17 cellular contexts compared by ENCODE assay signal in the genomic region with DNA sequence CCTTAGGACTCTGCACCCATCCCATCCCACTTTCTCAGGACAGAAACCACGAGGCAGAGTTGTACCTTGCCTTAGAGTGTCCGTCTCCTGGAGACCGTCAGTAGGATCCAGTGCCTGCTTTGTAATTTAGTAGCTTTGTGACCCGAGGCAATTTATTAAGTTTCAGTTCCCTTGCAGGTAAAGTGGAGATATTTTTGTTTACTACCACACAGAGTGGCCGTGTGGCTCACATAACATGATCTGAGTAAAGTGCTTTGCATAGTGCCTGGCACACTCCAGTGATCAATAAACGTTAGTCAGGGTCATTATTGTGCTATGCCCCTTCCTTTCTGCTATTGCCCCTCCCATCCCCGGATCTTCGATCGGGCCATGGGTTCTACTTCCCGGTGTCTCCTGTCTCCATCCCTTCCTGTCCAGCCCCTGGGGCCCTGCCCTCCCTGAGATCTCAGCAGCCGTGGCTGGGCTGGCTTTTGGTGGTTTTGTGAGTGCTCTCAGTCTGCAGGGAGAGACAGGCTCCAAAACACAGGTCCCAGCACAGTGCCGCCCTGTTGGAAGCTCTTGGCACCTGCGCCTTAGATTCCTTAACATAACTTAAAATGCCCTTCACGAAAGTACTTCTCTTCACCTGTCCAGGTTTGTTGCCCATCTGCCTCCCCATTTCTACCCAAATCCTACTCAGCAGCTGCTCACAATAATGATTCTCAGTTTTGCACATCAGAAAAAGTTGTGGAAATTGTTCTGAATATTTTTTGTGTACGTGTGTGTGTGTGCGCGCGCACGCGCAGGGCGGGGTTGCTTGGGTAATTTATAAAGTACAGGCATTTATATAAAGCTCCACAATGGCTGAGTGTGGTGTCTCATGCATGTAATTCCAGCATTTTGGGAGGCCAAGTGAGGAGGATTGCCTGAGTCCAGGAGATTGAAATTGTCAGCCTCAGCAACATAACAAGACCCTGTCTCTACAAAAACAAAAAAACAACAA.
DNase-seq lines count a peak whose midpoint lies in the region; ATAC-seq and TF ChIP-seq lines count a peak whose summit lies in the region.
"Had no signal": no experiment of that assay in that cellular context is flagged by ENCODE, and none has a peak within 500 bp of the region (broad histone marks: within the 10 kb centered on the region; RNA-seq: fewer than 3 reads in every experiment).

No MANE protein-coding gene starts in this region.

- H3K79me2 ChIP-seq in MM.1S (ENCODE audit: low read length), result no peaks in the 10 kb centered on the region
- H3K79me2 ChIP-seq: hepatocyte had no signal

- no peak overlapping the region for H3K9ac ChIP-seq in MM.1S (ENCODE audit: low read length)

- H3K36me3 ChIP-seq in MM.1S (replicated peaks; ENCODE audit: insufficient read depth, low read length) (no peaks in the 10 kb centered on the region), gastrocnemius medialis (no peaks in the 10 kb centered on the region)
- H3K36me3 ChIP-seq: HAP-1, prostate gland, SJSA1 had no signal

- H3K4me3 ChIP-seq in MM.1S (ENCODE audit: low read length), result peak overlapping the region; percentile 35
- no peak overlapping the region for H3K4me3 ChIP-seq in fibroblast of villous mesenchyme (ENCODE audit: low read depth, low read length)
- no peak overlapping the region for H3K4me3 ChIP-seq in gastrocnemius medialis
- H3K4me3 ChIP-seq: HAP-1, hepatocyte, prostate gland, SJSA1 had no signal

- no peaks in the 10 kb centered on the region for H4K20me1 ChIP-seq in MM.1S (ENCODE audit: insufficient read depth, low read length)

- DNase-seq in COLO668 (lab: John Stamatoyannopoulos, UW; ENCODE audit: unreplicated experiment), result peak; percentile 66
- DNase-seq in MM.1S, result peak; percentile 52
- no peak for DNase-seq in fibroblast of villous mesenchyme (ENCODE audit: low read depth)
- no peak for DNase-seq in activated CD4-positive, alpha-beta T cell treated with anti-CD3 and anti-CD28 coated beads for 1 hour
- no peak for DNase-seq in anterior cingulate cortex (lab: John Stamatoyannopoulos, UW)
- DNase-seq in NCI-H2227 (lab: John Stamatoyannopoulos, UW; ENCODE audit: unreplicated experiment), result no peak
- DNase-seq in gastrocnemius medialis, result no peak
- DNase-seq: Kasumi-1; NCI-H446; stimulated activated CD4-positive, alpha-beta T cell treated with anti-CD3 and anti-CD28 coated beads, Interleukin-2, amount 100 ng/mL, for 48 hours; stimulated activated naive CD4-positive, alpha-beta T cell treated with Interleukin-2 at 50 U/mL for 16 hours had no signal

- H3K27me3 ChIP-seq in MM.1S (replicated peaks; ENCODE audit: insufficient read depth, low read length) (no peaks in the 10 kb centered on the region), gastrocnemius medialis (no peaks in the 10 kb centered on the region)
- H3K27me3 ChIP-seq: SJSA1 had no signal

- H2AFZ ChIP-seq in MM.1S (ENCODE audit: low read length), result peak overlapping the region; percentile 39
- H2AFZ ChIP-seq: hepatocyte had no signal

- TF ChIP-seq POLR2A in gastrocnemius medialis (IDR thresholded peaks at IDR 0.05), result no peak

- H3K4me2 ChIP-seq in MM.1S (ENCODE audit: low read depth, low read length), result peak overlapping the region; percentile 62
- H3K4me2 ChIP-seq: hepatocyte had no signal

- in situ Hi-C loops in gastrocnemius medialis (cut with MboI; ENCODE audit: low sequenced_read_pairs in 4 of 4), result no loop called here

- intact Hi-C loops in gastrocnemius medialis (cut with DNase I; ENCODE audit: low total_unique reads), result no loop called here

- H3F3A ChIP-seq in MM.1S (ENCODE audit: insufficient read depth, low read length), result peaks cover 6% of the 10 kb centered on the region; the same call in 1 of the 2 replicates

- H3K9me2 ChIP-seq in MM.1S (replicated peaks; ENCODE audit: insufficient read depth, low read length), result no peaks in the 10 kb centered on the region

- H3K27ac ChIP-seq in MM.1S (ENCODE audit: low read length) (peak overlapping the region; percentile 16; the same call in 1 of the 2 replicates), gastrocnemius medialis (no peak overlapping the region)
- H3K27ac ChIP-seq: hepatocyte, prostate gland, SJSA1 had no signal

- TF ChIP-seq CTCF in MM.1S (IDR thresholded peaks at IDR 0.05; ENCODE audit: low read length), result peak; percentile 50
- peak; percentile 2 for TF ChIP-seq CTCF in fibroblast of villous mesenchyme (IDR thresholded peaks at IDR 0.05; ENCODE audit: insufficient read depth, low read depth, low read length)
- no peak for TF ChIP-seq CTCF in gastrocnemius medialis (IDR thresholded peaks at IDR 0.05 in 4 of 5, conservative IDR thresholded peaks at IDR 0.05 in 1 of 5)

- ATAC-seq in GM19467 (IDR thresholded peaks at IDR 0.05; ENCODE audit: unreplicated experiment) (peak; percentile 43), gastrocnemius medialis (no peak)
- ATAC-seq: activated CD4-positive, CD25-positive, alpha-beta regulatory T cell treated with anti-CD3 and anti-CD28 coated beads, Interleukin-2, amount 50 U/mL, for 24 hours had no signal

- H3K4me1 ChIP-seq in MM.1S (ENCODE audit: low read length), result peaks cover 11% of the 10 kb centered on the region
- H3K4me1 ChIP-seq in gastrocnemius medialis, result peaks cover 0 to 18% of the 10 kb centered on the region in 2 donors
- H3K4me1 ChIP-seq: HAP-1, prostate gland had no signal

- H3K9me3 ChIP-seq in MM.1S (replicated peaks; ENCODE audit: insufficient read depth, low read length), result no peaks in the 10 kb centered on the region
- no peaks in the 10 kb centered on the region for H3K9me3 ChIP-seq in gastrocnemius medialis
- H3K9me3 ChIP-seq: HAP-1, prostate gland, SJSA1 had no signal

Comparison
In these comparisons a context has a peak if more than half of its experiments do, and no peak if none do; other contexts are left out.
1. DNase-seq: peak in COLO668 (single experiment) and MM.1S (single experiment); none in fibroblast of villous mesenchyme (single experiment), activated CD4-positive, alpha-beta T cell treated with anti-CD3 and anti-CD28 coated beads for 1 hour (single experiment), anterior cingulate cortex (0 of 58), NCI-H2227 (single experiment) and gastrocnemius medialis (0 of 2).
2. CTCF ChIP-seq: peak in MM.1S (single experiment) and fibroblast of villous mesenchyme (single experiment); none in gastrocnemius medialis (0 of 5).